22 cellular contexts compared by ENCODE assay signal in the genomic region with DNA sequence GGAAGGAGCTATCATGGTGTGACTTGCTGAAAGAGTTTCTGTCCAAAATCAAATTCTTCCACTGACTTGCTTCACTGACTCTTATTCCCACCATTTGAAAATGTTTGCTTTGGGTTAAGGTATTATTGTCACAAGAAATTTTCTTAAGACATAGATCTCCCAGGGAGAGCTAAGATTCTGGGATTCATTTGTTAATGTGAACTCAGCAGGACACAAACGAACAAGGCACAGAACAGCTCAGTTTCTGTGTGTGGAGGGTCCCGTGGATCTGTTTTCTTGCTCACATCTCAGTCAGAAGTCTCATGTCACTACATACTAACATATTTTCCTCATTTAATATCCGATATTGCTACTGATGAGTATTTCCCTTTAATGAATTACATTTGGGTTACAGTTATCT.
"Had no signal": no experiment of that assay in that cellular context is flagged by ENCODE, and none has a peak within 500 bp of the region (broad histone marks: within the 10 kb centered on the region; RNA-seq: fewer than 3 reads in every experiment).

No MANE protein-coding gene starts in this region.

- H3K27ac ChIP-seq: heart right ventricle, thoracic aorta, upper lobe of left lung, VCaP had no signal

- H3K9me3 ChIP-seq: heart right ventricle, mucosa of descending colon, thoracic aorta, upper lobe of left lung had no signal

- DNase-seq: activated CD4-positive, alpha-beta T cell treated with anti-CD3 and anti-CD28 coated beads, Interleukin-2, amount 10 ng/mL, durations not matched to agents 7 days and 5 days; activated CD4-positive, CD25-positive, alpha-beta regulatory T cell treated with anti-CD3 and anti-CD28 coated beads, Interleukin-2, amount 50 U/mL, for 72 hours; activated CD8-positive, alpha-beta memory T cell treated with anti-CD3 and anti-CD28 coated beads, Interleukin-2, amount 10 ng/mL, durations not matched to agents 7 days and 5 days; activated CD8-positive, alpha-beta T cell treated with anti-CD3 and anti-CD28 coated beads for 36 hours; activated gamma-delta T cell treated with Interleukin-2 at 50 U/mL for 16 hours; activated T-cell treated with anti-CD3 and anti-CD28 coated beads for 4 hours; effector CD8-positive, alpha-beta T cell; erythroblast; foreskin fibroblast; heart right ventricle; left ventricle myocardium superior; mammary epithelial cell; mucosa of descending colon; posterior cingulate gyrus; small intestine; stimulated activated CD4-positive, alpha-beta T cell treated with anti-CD3 and anti-CD28 coated beads, Interleukin-2, amount 100 ng/mL, for 24 hours; stimulated activated naive B cell treated with anti-CD40 and anti-IgM and Interleukin-4, amounts not matched to agents 10 μg/mL and 1 μg/mL and 100 μg/mL, for 72 hours; T-helper 2 cell; upper lobe of left lung had no signal

- H3K4me1 ChIP-seq: upper lobe of left lung had no signal

- H3K36me3 ChIP-seq: heart right ventricle, thoracic aorta, upper lobe of left lung had no signal

- H3K4me3 ChIP-seq: heart right ventricle, mucosa of descending colon, thoracic aorta, upper lobe of left lung had no signal

- H3K27me3 ChIP-seq: heart right ventricle, upper lobe of left lung had no signal

- ATAC-seq: activated CD8-positive, alpha-beta memory T cell treated with anti-CD3 and anti-CD28 coated beads, Interleukin-2, amount 10 ng/mL, durations not matched to agents 7 days and 5 days; activated CD8-positive, alpha-beta T cell treated with anti-CD3 and anti-CD28 coated beads for 36 hours; heart right ventricle; left ventricle myocardium superior; mucosa of descending colon; sciatic nerve; stimulated activated naive B cell treated with anti-CD40 and anti-IgM and Interleukin-4, amounts not matched to agents 10 μg/mL and 1 μg/mL and 100 μg/mL, for 72 hours had no signal
